1 cellular context compared by ENCODE assay signal in the genomic region with DNA sequence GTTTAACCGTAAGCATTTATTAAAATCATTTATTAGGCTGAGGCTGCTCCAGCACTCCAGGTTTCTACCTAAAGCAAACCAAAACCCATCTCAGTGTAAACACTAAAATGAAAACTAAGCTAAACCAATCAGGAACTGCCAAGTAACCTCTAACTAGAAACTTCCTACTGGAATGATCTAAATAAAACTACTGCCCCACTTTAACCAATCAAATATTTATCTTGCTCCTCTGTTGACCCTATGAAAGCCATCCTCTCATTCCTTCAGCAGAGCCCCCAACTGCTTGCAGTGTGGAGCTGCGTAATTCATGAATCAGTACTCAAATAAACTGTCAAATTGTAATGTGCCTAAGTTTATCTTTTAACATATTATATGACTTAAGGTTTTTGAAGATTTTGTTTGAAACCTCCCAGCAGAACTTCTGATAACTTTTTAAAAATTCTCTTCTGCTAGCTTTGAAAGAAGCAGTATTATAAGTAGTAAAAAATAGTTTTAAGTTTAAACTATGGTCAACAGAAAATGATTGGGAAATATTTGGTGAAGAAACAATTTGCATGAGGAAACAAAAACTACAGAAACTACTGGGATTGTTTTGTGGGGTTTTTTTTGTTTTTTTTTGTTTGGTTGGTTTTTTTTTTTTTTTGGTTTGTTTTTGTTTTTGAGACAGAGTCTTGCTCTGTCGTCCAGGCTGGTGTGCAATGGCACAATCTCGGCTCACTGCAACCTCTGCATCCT.
A peak's percentile ranks its signal among the peaks of the same experiment; 100 is the strongest.
TF ChIP-seq lines count a peak whose summit lies in the region.

No MANE protein-coding gene starts in this region.

TF ChIP-seq in HepG2, 621 proteins besides CTCF, POLR2A, EP300 and RAD21 (continued from another document):
- TF ChIP-seq THAP8 (CRISPR knock-in tag; IDR thresholded peaks at IDR 0.05; ENCODE audit: borderline replicate concordance) (no peak), ARNTL (CRISPR knock-in tag; IDR thresholded peaks at IDR 0.05) (no peak), NFYB (CRISPR knock-in tag; IDR thresholded peaks at IDR 0.05) (0 out of 2 replicates have a peak, but pooled peaks have one; percentile 8), GATAD1 (CRISPR knock-in tag; IDR thresholded peaks at IDR 0.05) (no peak), DDIT3 (CRISPR knock-in tag; IDR thresholded peaks at IDR 0.05) (no peak), ZBTB26 (CRISPR knock-in tag; IDR thresholded peaks at IDR 0.05; ENCODE audit: borderline replicate concordance) (no peak), U2AF2 (IDR thresholded peaks at IDR 0.05; ENCODE audit: low read depth, low read length) (no peak), MLLT10 (CRISPR knock-in tag; IDR thresholded peaks at IDR 0.05) (no peak), XBP1 (CRISPR knock-in tag; IDR thresholded peaks at IDR 0.05) (peak; percentile 83; the same call in 1 of the 2 replicates), FIP1L1 (IDR thresholded peaks at IDR 0.05; ENCODE audit: borderline replicate concordance, insufficient read depth, low read depth, low read length) (no peak)
- TF ChIP-seq, protein P1, sequence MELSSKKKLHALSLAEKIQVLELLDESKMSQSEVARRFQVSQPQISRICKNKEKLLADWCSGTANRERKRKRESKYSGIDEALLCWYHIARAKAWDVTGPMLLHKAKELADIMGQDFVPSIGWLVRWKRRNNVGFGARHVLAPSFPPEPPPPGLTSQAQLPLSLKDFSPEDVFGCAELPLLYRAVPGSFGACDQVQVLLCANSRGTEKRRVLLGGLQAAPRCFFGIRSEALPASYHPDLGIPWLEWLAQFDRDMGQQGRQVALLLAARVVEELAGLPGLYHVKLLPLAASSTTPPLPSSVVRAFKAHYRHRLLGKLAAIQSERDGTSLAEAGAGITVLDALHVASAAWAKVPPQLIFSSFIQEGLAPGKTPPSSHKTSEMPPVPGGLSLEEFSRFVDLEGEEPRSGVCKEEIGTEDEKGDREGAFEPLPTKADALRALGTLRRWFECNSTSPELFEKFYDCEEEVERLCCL (CRISPR knock-in tag; IDR thresholded peaks at IDR 0.05; ENCODE audit: borderline replicate concordance) = no peak
